Comparison of ENCODE assay signal across 1 cellular context in genomic region chr10:79075418-79075817, GRCh38.
TF ChIP-seq lines count a peak whose summit lies in the region.

No MANE protein-coding gene starts in this region.

TF ChIP-seq in IMR-90, 13 proteins besides CTCF, POLR2A, EP300 and RAD21 (continued from another document):
- TF ChIP-seq BHLHE40 (IDR thresholded peaks at IDR 0.05; ENCODE audit: low read depth, low read length) (no peak), FOS (IDR thresholded peaks at IDR 0.05; ENCODE audit: low read depth, low read length) (no peak), MXI1 (IDR thresholded peaks at IDR 0.05; ENCODE audit: borderline replicate concordance, low read depth, low read length) (no peak), CHD1 (IDR thresholded peaks at IDR 0.05; ENCODE audit: low read depth, low read length) (no peak), MAZ (IDR thresholded peaks at IDR 0.05; ENCODE audit: borderline replicate concordance, low read depth, low read length) (no peak), RFX5 (IDR thresholded peaks at IDR 0.05; ENCODE audit: low read depth, low read length) (no peak), ELK1 (IDR thresholded peaks at IDR 0.05; ENCODE audit: borderline replicate concordance, low read depth, low read length) (no peak)
